In the genomic region with DNA sequence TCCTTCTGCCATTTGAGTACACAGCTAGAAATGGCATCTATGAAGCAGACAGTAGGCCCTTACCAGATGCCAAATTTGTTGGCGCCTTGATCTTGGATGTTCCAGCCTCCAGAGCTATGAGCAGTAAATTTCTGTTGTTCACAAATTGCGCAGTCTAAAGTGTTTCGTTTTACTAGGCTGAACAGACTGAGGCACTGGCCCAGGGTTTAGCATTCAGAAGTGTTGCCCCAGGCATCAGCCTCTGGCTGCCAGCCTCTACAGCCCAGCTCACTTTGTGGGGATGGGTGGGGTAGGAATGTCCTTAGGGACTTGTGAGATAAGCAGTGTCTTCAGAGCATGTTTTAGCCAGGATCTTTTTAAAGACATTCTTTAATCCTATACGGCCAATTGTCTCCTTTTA, we compare ENCODE assay signal across 1 cellular context.
A peak's percentile ranks its signal among the peaks of the same experiment; 100 is the strongest.
TF ChIP-seq lines count a peak whose summit lies in the region.

No MANE protein-coding gene starts in this region.

TF ChIP-seq in K562, 482 proteins besides CTCF, POLR2A, EP300 and RAD21:
- TF ChIP-seq GTF2F1 (IDR thresholded peaks at IDR 0.05; ENCODE audit: low read depth, low read length) (no peak), NCOR1 (IDR thresholded peaks at IDR 0.05) (peak; percentile 16; the same call in 1 of the 2 replicates), ARID1B (IDR thresholded peaks at IDR 0.05) (peak; percentile 10; the same call in 1 of the 2 replicates), SOX6 (IDR thresholded peaks at IDR 0.05) (peak; percentile 37; the same call in 1 of the 2 replicates), TAL1 (IDR thresholded peaks at IDR 0.05) (0 out of 2 replicates have a peak, but pooled peaks have one; percentile 31), AFF4 (CRISPR knock-in tag; IDR thresholded peaks at IDR 0.05) (no peak), TARDBP (IDR thresholded peaks at IDR 0.05) (no peak)
